Comparison of ENCODE assay signal across 19 cellular contexts in the genomic region with DNA sequence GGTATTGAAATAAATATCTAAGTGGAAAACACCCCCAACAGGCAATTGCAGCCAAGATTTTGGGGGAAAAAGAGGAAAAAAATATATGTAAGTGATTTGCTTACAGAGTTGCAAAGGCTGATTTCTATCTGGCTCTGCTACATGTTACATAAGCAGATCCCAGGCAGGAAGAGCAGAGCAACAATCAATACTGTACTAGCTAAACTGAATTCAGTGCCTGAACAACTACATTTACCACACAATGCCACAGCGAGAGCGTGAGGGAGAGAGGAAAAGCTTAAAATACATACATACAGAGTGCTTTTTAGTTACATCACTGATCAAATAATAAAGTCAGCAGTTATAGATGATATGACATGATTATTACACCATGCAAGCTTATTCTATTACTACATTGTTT.
"Had no signal": no experiment of that assay in that cellular context is flagged by ENCODE, and none has a peak within 500 bp of the region (broad histone marks: within the 10 kb centered on the region; RNA-seq: fewer than 3 reads in every experiment).

No MANE protein-coding gene starts in this region.

- H3K27ac ChIP-seq: brain microvascular endothelial cell, gastroesophageal sphincter, heart left ventricle, right atrium auricular region, tibial nerve had no signal

- DNase-seq: activated CD4-positive, alpha-beta T cell treated with anti-CD3 and anti-CD28 coated beads, Interleukin-2, amount 50 U/mL, for 1 hour; activated CD4-positive, CD25-positive, alpha-beta regulatory T cell treated with anti-CD3 and anti-CD28 coated beads, Interleukin-2, amount 50 U/mL, for 72 hours; activated CD8-positive, alpha-beta memory T cell treated with anti-CD3 and anti-CD28 coated beads, Interleukin-2, amount 50 U/mL, for 4 hours; activated effector memory CD4-positive, alpha-beta T cell treated with Interleukin-2 at 50 U/mL for 16 hours; activated naive CD4-positive, alpha-beta T cell treated with anti-CD3 and anti-CD28 coated beads, Interleukin-2, amount 50 U/mL, for 16 hours; activated T-cell treated with anti-CD3 and anti-CD28 coated beads, Interleukin-2, amount 50 U/mL, for 48 hours; aorta; brain microvascular endothelial cell; central memory CD4-positive, alpha-beta T cell; cortex of kidney; effector CD4-positive, alpha-beta T cell; heart left ventricle; immature natural killer cell; stimulated activated CD4-positive, alpha-beta T cell treated with anti-CD3 and anti-CD28 coated beads, Interleukin-2, amount 100 ng/mL, for 24 hours; stimulated activated naive CD8-positive, alpha-beta T cell treated with anti-CD3 and anti-CD28 coated beads, Interleukin-15, Interleukin-2, amounts not matched to agents 100 U/mL and 50 U/mL, for 24 hours had no signal

- H3K4me1 ChIP-seq: gastroesophageal sphincter, heart left ventricle, right atrium auricular region, tibial nerve had no signal

- ATAC-seq: esophagus mucosa; gastroesophageal sphincter; heart left ventricle; stimulated activated naive CD8-positive, alpha-beta T cell treated with anti-CD3 and anti-CD28 coated beads, Interleukin-15, Interleukin-2, amounts not matched to agents 100 U/mL and 50 U/mL, for 24 hours had no signal

- H3K36me3 ChIP-seq: brain microvascular endothelial cell, gastroesophageal sphincter, heart left ventricle, right atrium auricular region, tibial nerve had no signal

- H3K27me3 ChIP-seq: brain microvascular endothelial cell, right atrium auricular region, tibial nerve had no signal

- H3K9me3 ChIP-seq: gastroesophageal sphincter, heart left ventricle, right atrium auricular region, tibial nerve had no signal

- H3K4me3 ChIP-seq: gastroesophageal sphincter, heart left ventricle, right atrium auricular region, tibial nerve had no signal
